In genomic region chr18:23531912-23532311, GRCh38 we compare ENCODE assay signal across 14 cellular contexts.
"Had no signal": no experiment of that assay in that cellular context is flagged by ENCODE, and none has a peak within 500 bp of the region (broad histone marks: within the 10 kb centered on the region; RNA-seq: fewer than 3 reads in every experiment).

No MANE protein-coding gene starts in this region.

- H3K27ac ChIP-seq: foreskin keratinocyte, psoas muscle, testis, upper lobe of right lung had no signal

- H3K9me3 ChIP-seq: heart right ventricle, psoas muscle, sigmoid colon, testis, upper lobe of right lung had no signal

- H3K4me3 ChIP-seq: heart right ventricle, psoas muscle, sigmoid colon, testis, upper lobe of right lung had no signal

- DNase-seq: activated CD4-positive, CD25-positive, alpha-beta regulatory T cell; activated naive CD4-positive, alpha-beta T cell treated with Interleukin-2 at 50 U/mL for 16 hours; cerebellar nuclear complex; dermis blood vessel endothelial cell; foreskin keratinocyte; heart right ventricle; islet precursor cell; nucleus accumbens; psoas muscle; sigmoid colon; stimulated activated CD4-positive, alpha-beta T cell treated with anti-CD3 and anti-CD28 coated beads, Interleukin-2, amount 100 ng/mL, for 24 hours; stimulated activated naive CD8-positive, alpha-beta T cell treated with anti-CD3 and anti-CD28 coated beads, Interleukin-15, amount 100 ng/mL, for 72 hours; testis; upper lobe of right lung had no signal

- H3K4me1 ChIP-seq: psoas muscle, testis, upper lobe of right lung had no signal

- H3K27me3 ChIP-seq: foreskin keratinocyte, heart right ventricle, sigmoid colon, testis, upper lobe of right lung had no signal

- H3K4me3 Mint-ChIP-seq: stimulated activated naive CD8-positive, alpha-beta T cell treated with anti-CD3 and anti-CD28 coated beads, Interleukin-15, amount 100 ng/mL, for 72 hours had no signal

- H3K9me3 Mint-ChIP-seq: stimulated activated naive CD8-positive, alpha-beta T cell treated with anti-CD3 and anti-CD28 coated beads, Interleukin-15, amount 100 ng/mL, for 72 hours had no signal

- H3K27me3 Mint-ChIP-seq: stimulated activated naive CD8-positive, alpha-beta T cell treated with anti-CD3 and anti-CD28 coated beads, Interleukin-15, amount 100 ng/mL, for 72 hours had no signal
